ENCODE assay signal across 28 cellular contexts in genomic region chr10:8346861-8347260, GRCh38.
"Had no signal": no experiment of that assay in that cellular context is flagged by ENCODE, and none has a peak within 500 bp of the region (broad histone marks: within the 10 kb centered on the region; RNA-seq: fewer than 3 reads in every experiment).

No MANE protein-coding gene starts in this region.

- H3K4me3 ChIP-seq: ascending aorta, coronary artery, gastroesophageal sphincter, lower lobe of right lung, suprapubic skin, tibial artery, upper lobe of right lung had no signal

- H3K27me3 ChIP-seq: ascending aorta, suprapubic skin had no signal

- H3K36me3 ChIP-seq: ascending aorta, gastroesophageal sphincter, lower lobe of right lung, suprapubic skin, tibial artery, upper lobe of right lung had no signal

- FAIRE-seq: endothelial cell of umbilical vein had no signal

- H3K9me3 ChIP-seq: ascending aorta, gastroesophageal sphincter, lower lobe of right lung, suprapubic skin, tibial artery, upper lobe of right lung had no signal

- ATAC-seq: effector memory CD8-positive, alpha-beta T cell; gastroesophageal sphincter; left lobe of liver; lower lobe of right lung; natural killer cell treated with Interleukin-12 subunit alpha and Interleukin-12 subunit beta and Interleukin-15 and Interleukin-18, amount 100 ng/mL, for 72 hours; right cardiac atrium; stimulated activated naive B cell treated with anti-CD40 and anti-IgM and Interleukin-4, amounts not matched to agents 10 μg/mL and 1 μg/mL and 100 μg/mL, for 72 hours; upper lobe of right lung had no signal

- H3K4me1 Mint-ChIP-seq: activated naive CD4-positive, alpha-beta T cell treated with anti-CD3 and anti-CD28 coated beads, Interleukin-2, amount 10 ng/mL, durations not matched to agents 7 days and 5 days; activated naive CD8-positive, alpha-beta T cell treated with anti-CD3 and anti-CD28 coated beads, Interleukin-2, amount 10 ng/mL, durations not matched to agents 7 days and 5 days; brain; stimulated activated naive B cell treated with anti-CD40 and anti-IgM and Interleukin-4, amounts not matched to agents 10 μg/mL and 1 μg/mL and 100 μg/mL, for 72 hours had no signal

- DNase-seq: activated CD4-positive, alpha-beta T cell treated with anti-CD3 and anti-CD28 coated beads for 48 hours; activated CD4-positive, alpha-beta T cell treated with anti-CD3 and anti-CD28 coated beads, Interleukin-2, amount 50 U/mL, for 48 hours; activated CD8-positive, alpha-beta memory T cell treated with anti-CD3 and anti-CD28 coated beads for 24 hours; activated gamma-delta T cell; activated naive CD4-positive, alpha-beta T cell treated with anti-CD3 and anti-CD28 coated beads, Interleukin-2, amount 10 ng/mL, durations not matched to agents 7 days and 5 days; activated naive CD8-positive, alpha-beta T cell treated with anti-CD3 and anti-CD28 coated beads, Interleukin-2, amount 10 ng/mL, durations not matched to agents 7 days and 5 days; effector memory CD8-positive, alpha-beta T cell; hippocampal formation; kidney glomerular epithelial cell; lower lobe of right lung; mesenchymal stem cell; posterior cingulate gyrus; right cardiac atrium; stimulated activated CD4-positive, alpha-beta T cell treated with anti-CD3 and anti-CD28 coated beads, Interleukin-15, amount 100 ng/mL, for 24 hours; stimulated activated CD4-positive, alpha-beta T cell treated with anti-CD3 and anti-CD28 coated beads, Interleukin-2, amount 100 ng/mL, for 24 hours; stimulated activated naive B cell treated with anti-CD40 and anti-IgM and Interleukin-4, amounts not matched to agents 10 μg/mL and 1 μg/mL and 100 μg/mL, for 72 hours; tibial artery; upper lobe of right lung had no signal

- H3K36me3 Mint-ChIP-seq: activated naive CD4-positive, alpha-beta T cell treated with anti-CD3 and anti-CD28 coated beads, Interleukin-2, amount 10 ng/mL, durations not matched to agents 7 days and 5 days; brain; stimulated activated naive B cell treated with anti-CD40 and anti-IgM and Interleukin-4, amounts not matched to agents 10 μg/mL and 1 μg/mL and 100 μg/mL, for 72 hours had no signal

- H3K27ac Mint-ChIP-seq: activated naive CD4-positive, alpha-beta T cell treated with anti-CD3 and anti-CD28 coated beads, Interleukin-2, amount 10 ng/mL, durations not matched to agents 7 days and 5 days; activated naive CD8-positive, alpha-beta T cell treated with anti-CD3 and anti-CD28 coated beads, Interleukin-2, amount 10 ng/mL, durations not matched to agents 7 days and 5 days; activated T-helper 1 cell treated with anti-CD3 and anti-CD28 coated beads, Interleukin-12 subunit alpha, Interleukin-12 subunit beta, Interleukin-2, Interleukin-4 antibody, amounts not matched to agents 30 ng/mL and 10 ng/mL and 1 ng/mL, durations not matched to agents 14 hours and 24 hours and 36 hours; brain; effector memory CD8-positive, alpha-beta T cell; natural killer cell treated with Interleukin-12 subunit alpha and Interleukin-12 subunit beta and Interleukin-15 and Interleukin-18, amount 100 ng/mL, for 72 hours; stimulated activated naive B cell treated with anti-CD40 and anti-IgM and Interleukin-4, amounts not matched to agents 10 μg/mL and 1 μg/mL and 100 μg/mL, for 72 hours; T-helper 1 cell treated with Interleukin-12 subunit alpha and Interleukin-12 subunit beta and Interleukin-4 antibody, amounts not matched to agents 30 μg/mL and 1 μg/mL, for 36 hours had no signal

- H3K4me1 ChIP-seq: ascending aorta, gastroesophageal sphincter, lower lobe of right lung, suprapubic skin, tibial artery, upper lobe of right lung had no signal

- H3K4me3 Mint-ChIP-seq: activated naive CD4-positive, alpha-beta T cell treated with anti-CD3 and anti-CD28 coated beads, Interleukin-2, amount 10 ng/mL, durations not matched to agents 7 days and 5 days; activated naive CD8-positive, alpha-beta T cell treated with anti-CD3 and anti-CD28 coated beads, Interleukin-2, amount 10 ng/mL, durations not matched to agents 7 days and 5 days; activated T-helper 1 cell treated with anti-CD3 and anti-CD28 coated beads, Interleukin-12 subunit alpha, Interleukin-12 subunit beta, Interleukin-2, Interleukin-4 antibody, amounts not matched to agents 30 ng/mL and 10 ng/mL and 1 ng/mL, durations not matched to agents 14 hours and 24 hours and 36 hours; brain; effector memory CD8-positive, alpha-beta T cell; natural killer cell treated with Interleukin-12 subunit alpha and Interleukin-12 subunit beta and Interleukin-15 and Interleukin-18, amount 100 ng/mL, for 72 hours; stimulated activated naive B cell treated with anti-CD40 and anti-IgM and Interleukin-4, amounts not matched to agents 10 μg/mL and 1 μg/mL and 100 μg/mL, for 72 hours; T-helper 1 cell treated with Interleukin-12 subunit alpha and Interleukin-12 subunit beta and Interleukin-4 antibody, amounts not matched to agents 30 μg/mL and 1 μg/mL, for 36 hours had no signal

- H3K9me3 Mint-ChIP-seq: activated naive CD4-positive, alpha-beta T cell treated with anti-CD3 and anti-CD28 coated beads, Interleukin-2, amount 10 ng/mL, durations not matched to agents 7 days and 5 days; effector memory CD8-positive, alpha-beta T cell; natural killer cell treated with Interleukin-12 subunit alpha and Interleukin-12 subunit beta and Interleukin-15 and Interleukin-18, amount 100 ng/mL, for 72 hours had no signal

- H3K27ac ChIP-seq: ascending aorta, coronary artery, gastroesophageal sphincter, lower lobe of right lung, suprapubic skin, tibial artery, upper lobe of right lung had no signal

- H3K27me3 Mint-ChIP-seq: brain had no signal
